In genomic region chrX:28585767-28586166, GRCh38 we compare ENCODE assay signal across 18 cellular contexts. TPM values are rescaled to one million over a fixed set of nuclear protein-coding genes. Genes with fewer than 3 reads are reported as not detected.
DNase-seq lines count a peak whose midpoint lies in the region; ATAC-seq and TF ChIP-seq lines count a peak whose summit lies in the region.
"Had no signal": no experiment of that assay in that cellular context is flagged by ENCODE, and none has a peak within 500 bp of the region (broad histone marks: within the 10 kb centered on the region; RNA-seq: fewer than 3 reads in every experiment).

No MANE protein-coding gene starts in this region.

- H3K36me3 Mint-ChIP-seq in effector memory CD8-positive, alpha-beta T cell (ENCODE audit: insufficient read depth): no peaks in the 10 kb centered on the region
- H3K36me3 Mint-ChIP-seq: activated naive CD8-positive, alpha-beta T cell treated with anti-CD3 and anti-CD28 coated beads, Interleukin-2, amount 10 ng/mL, durations not matched to agents 7 days and 5 days; CD4-positive, CD25-positive, alpha-beta regulatory T cell; stimulated activated effector memory CD8-positive, alpha-beta T cell treated with anti-CD3 and anti-CD28 coated beads, Interleukin-12 subunit alpha, Interleukin-12 subunit beta, amount 100 ng/mL, for 72 hours had no signal

- TF ChIP-seq EP300 in stomach (IDR thresholded peaks at IDR 0.05): no peak

- H3K4me1 Mint-ChIP-seq in effector memory CD8-positive, alpha-beta T cell (ENCODE audit: low read depth in 2 of 2): no peaks in the 10 kb centered on the region
- H3K4me1 Mint-ChIP-seq: activated naive CD8-positive, alpha-beta T cell treated with anti-CD3 and anti-CD28 coated beads, Interleukin-2, amount 10 ng/mL, durations not matched to agents 7 days and 5 days; CD4-positive, CD25-positive, alpha-beta regulatory T cell; stimulated activated effector memory CD8-positive, alpha-beta T cell treated with anti-CD3 and anti-CD28 coated beads, Interleukin-12 subunit alpha, Interleukin-12 subunit beta, amount 100 ng/mL, for 72 hours had no signal

- H3K27ac Mint-ChIP-seq in effector memory CD8-positive, alpha-beta T cell: no peak overlapping the region
- H3K27ac Mint-ChIP-seq: activated naive CD8-positive, alpha-beta T cell treated with anti-CD3 and anti-CD28 coated beads, Interleukin-2, amount 10 ng/mL, durations not matched to agents 7 days and 5 days; CD4-positive, CD25-positive, alpha-beta regulatory T cell; stimulated activated effector memory CD8-positive, alpha-beta T cell treated with anti-CD3 and anti-CD28 coated beads, Interleukin-12 subunit alpha, Interleukin-12 subunit beta, amount 100 ng/mL, for 72 hours had no signal

- H3K27ac ChIP-seq in heart left ventricle: peak overlapping the region in 2 of 12 donors; percentile 5 to 43
- H3K27ac ChIP-seq in ectodermal cell (ENCODE audit: insufficient read depth, low read depth, low read length, poor library complexity, severe bottlenecking): no peak overlapping the region
- H3K27ac ChIP-seq in iPS-20b (ENCODE audit: low read length): no peak overlapping the region
- no peak overlapping the region for H3K27ac ChIP-seq in stomach
- H3K27ac ChIP-seq: upper lobe of left lung had no signal

- TF ChIP-seq POLR2A in heart left ventricle (IDR thresholded peaks at IDR 0.05) (no peak), stomach (IDR thresholded peaks at IDR 0.05) (no peak)

- H3K27me3 Mint-ChIP-seq in effector memory CD8-positive, alpha-beta T cell: no peaks in the 10 kb centered on the region
- H3K27me3 Mint-ChIP-seq: activated naive CD8-positive, alpha-beta T cell treated with anti-CD3 and anti-CD28 coated beads, Interleukin-2, amount 10 ng/mL, durations not matched to agents 7 days and 5 days; CD4-positive, CD25-positive, alpha-beta regulatory T cell had no signal

- TF ChIP-seq CTCF in heart left ventricle (IDR thresholded peaks at IDR 0.05) (no peak), stomach (IDR thresholded peaks at IDR 0.05) (no peak)

- no peak for ATAC-seq in heart left ventricle
- ATAC-seq in HG03280 (IDR thresholded peaks at IDR 0.05; ENCODE audit: unreplicated experiment): no peak
- no peak for ATAC-seq in effector memory CD8-positive, alpha-beta T cell (replicated peaks)
- ATAC-seq in GM21825 (IDR thresholded peaks at IDR 0.05; ENCODE audit: unreplicated experiment): no peak
- ATAC-seq: activated T-cell treated with anti-CD3 and anti-CD28 coated beads, Interleukin-2, amount 50 U/mL, for 4 hours; stimulated activated effector memory CD8-positive, alpha-beta T cell treated with anti-CD3 and anti-CD28 coated beads, Interleukin-12 subunit alpha, Interleukin-12 subunit beta, amount 100 ng/mL, for 72 hours had no signal

- H3K36me3 ChIP-seq in heart left ventricle: no peaks in the 10 kb centered on the region
- H3K36me3 ChIP-seq in ectodermal cell (ENCODE audit: control insufficient read depth, insufficient read depth, low read length): no peaks in the 10 kb centered on the region
- no peaks in the 10 kb centered on the region for H3K36me3 ChIP-seq in iPS-20b (ENCODE audit: insufficient read depth, low read depth, low read length)
- no peaks in the 10 kb centered on the region for H3K36me3 ChIP-seq in stomach
- H3K36me3 ChIP-seq: upper lobe of left lung had no signal

- H3K27me3 ChIP-seq in heart left ventricle (peaks cover 0 to 39% (median 0%) of the 10 kb centered on the region in 9 donors), ectodermal cell (ENCODE audit: control insufficient read depth, insufficient read depth, low read length, poor library complexity, severe bottlenecking) (no peaks in the 10 kb centered on the region), iPS-20b (ENCODE audit: insufficient read depth, low read length) (peaks cover 20% of the 10 kb centered on the region), stomach (peaks cover 0 to 18% (median 0%) of the 10 kb centered on the region in 3 donors)

- no peak overlapping the region for H3K4me3 Mint-ChIP-seq in effector memory CD8-positive, alpha-beta T cell
- H3K4me3 Mint-ChIP-seq: activated naive CD8-positive, alpha-beta T cell treated with anti-CD3 and anti-CD28 coated beads, Interleukin-2, amount 10 ng/mL, durations not matched to agents 7 days and 5 days; activated T-cell treated with anti-CD3 and anti-CD28 coated beads, Interleukin-2, amount 50 U/mL, for 4 hours; CD4-positive, CD25-positive, alpha-beta regulatory T cell; stimulated activated effector memory CD8-positive, alpha-beta T cell treated with anti-CD3 and anti-CD28 coated beads, Interleukin-12 subunit alpha, Interleukin-12 subunit beta, amount 100 ng/mL, for 72 hours had no signal

- H3K4me3 ChIP-seq in heart left ventricle (peak overlapping the region in 10 of 12 donors; percentile 23 to 65 (median 52)), ectodermal cell (ENCODE audit: insufficient read depth, low read depth, low read length) (peak overlapping the region; percentile 47), iPS-20b (ENCODE audit: low read length) (peak overlapping the region; percentile 67), stomach (peak overlapping the region in 3 of 4 donors; percentile 26 to 36 (median 34))
- H3K4me3 ChIP-seq: lung had no signal

- intact Hi-C loops in heart left ventricle (cut with DNase I): loop anchor here in 7 of 10 donors (2.0 to 10.0 kb wide), 8 partner anchors 457 to 649 kb away; no protein-coding TSS in a partner anchor
- intact Hi-C loops in cardiac septum (cut with DNase I): loop anchor here (5.0 kb wide), 1 partner anchor 502 kb away; no protein-coding TSS in a partner anchor
- intact Hi-C loops in stomach (cut with DNase I; ENCODE audit: low total_unique reads): no loop called here

- H3K9me3 Mint-ChIP-seq in effector memory CD8-positive, alpha-beta T cell: no peaks in the 10 kb centered on the region
- H3K9me3 Mint-ChIP-seq: activated naive CD8-positive, alpha-beta T cell treated with anti-CD3 and anti-CD28 coated beads, Interleukin-2, amount 10 ng/mL, durations not matched to agents 7 days and 5 days; activated T-cell treated with anti-CD3 and anti-CD28 coated beads, Interleukin-2, amount 50 U/mL, for 4 hours; stimulated activated effector memory CD8-positive, alpha-beta T cell treated with anti-CD3 and anti-CD28 coated beads, Interleukin-12 subunit alpha, Interleukin-12 subunit beta, amount 100 ng/mL, for 72 hours had no signal

- H3K9me3 ChIP-seq in heart left ventricle (no peaks in the 10 kb centered on the region), ectodermal cell (ENCODE audit: control insufficient read depth, low read length) (no peaks in the 10 kb centered on the region), iPS-20b (ENCODE audit: insufficient read depth, low read depth, low read length) (no peaks in the 10 kb centered on the region), stomach (no peaks in the 10 kb centered on the region)
- H3K9me3 ChIP-seq: SK-N-SH, upper lobe of left lung had no signal

- no peaks in the 10 kb centered on the region for H3K4me1 ChIP-seq in heart left ventricle
- H3K4me1 ChIP-seq in ectodermal cell (ENCODE audit: control insufficient read depth, insufficient read depth, low read length): no peaks in the 10 kb centered on the region
- H3K4me1 ChIP-seq in iPS-20b (ENCODE audit: insufficient read depth, low read length): peaks cover 9% of the 10 kb centered on the region
- no peaks in the 10 kb centered on the region for H3K4me1 ChIP-seq in stomach
- H3K4me1 ChIP-seq: upper lobe of left lung had no signal

- 12 to 39% (median 25%) methylated on average over 10 of the region's 10 CpGs for WGBS in heart left ventricle, 4 donors
- WGBS in ectodermal cell, 2 experiments: 5 to 6% methylated on average over 10 of the region's 10 CpGs
- 32 to 53% (median 47%) methylated on average over 10 of the region's 10 CpGs for WGBS in stomach, 5 donors

- no peak overlapping the region for H3K9ac ChIP-seq in iPS-20b (ENCODE audit: low read depth, low read length)
- H3K9ac ChIP-seq: SK-N-SH had no signal

- DNase-seq in heart left ventricle (no peak), cardiac septum (ENCODE audit: low spot score) (no peak), stomach (no peak)
- no peak for DNase-seq in effector memory CD8-positive, alpha-beta T cell
- DNase-seq: activated naive CD8-positive, alpha-beta T cell treated with anti-CD3 and anti-CD28 coated beads, Interleukin-2, amount 10 ng/mL, durations not matched to agents 7 days and 5 days; activated T-cell treated with anti-CD3 and anti-CD28 coated beads, Interleukin-2, amount 50 U/mL, for 4 hours; CD4-positive, CD25-positive, alpha-beta regulatory T cell; DMS79; erythroblast; NCI-H1694 treated with DMSO at 0.1 percent for 48 hours; SK-N-SH; upper lobe of left lung had no signal

RNA-seq across cellular contexts. Expression of gene IL1RAPL1, which starts 1.5 kb away (rescaled TPM):
- total RNA-seq in heart left ventricle (1 to 10 TPM; 1.6 to 4.7 (median 2.9) TPM), cardiac septum (0.73 TPM), stomach (1 to 10 TPM in 1 of 5 donors, under 1 TPM in 2, not detected in 2; 0.29 to 3.3 (median 0.87) TPM)
- polyA plus RNA-seq in heart left ventricle (under 1 TPM; 0.42 to 0.90 TPM), stomach (under 1 TPM in 2 of 3 donors, not detected in 1; 0.06 to 0.31 TPM)
- polyA plus RNA-seq in ectodermal cell (2013, experiment 1 of 4): 3.2 TPM
- 3.7 TPM for polyA plus RNA-seq in ectodermal cell (2013, experiment 2 of 4)
- 1.9 TPM for polyA plus RNA-seq in ectodermal cell (2013, experiment 3 of 4)
- polyA plus RNA-seq in ectodermal cell (2013, experiment 4 of 4): 2.3 TPM
- total RNA-seq: activated naive CD8-positive, alpha-beta T cell treated with anti-CD3 and anti-CD28 coated beads, Interleukin-2, amount 10 ng/mL, durations not matched to agents 7 days and 5 days; activated T-cell treated with anti-CD3 and anti-CD28 coated beads, Interleukin-2, amount 50 U/mL, for 4 hours; CD4-positive, CD25-positive, alpha-beta regulatory T cell had no signal
- polyA plus RNA-seq: CD4-positive, CD25-positive, alpha-beta regulatory T cell; lung had no signal
